Comparison of ENCODE assay signal across 1 cellular context in the genomic region with DNA sequence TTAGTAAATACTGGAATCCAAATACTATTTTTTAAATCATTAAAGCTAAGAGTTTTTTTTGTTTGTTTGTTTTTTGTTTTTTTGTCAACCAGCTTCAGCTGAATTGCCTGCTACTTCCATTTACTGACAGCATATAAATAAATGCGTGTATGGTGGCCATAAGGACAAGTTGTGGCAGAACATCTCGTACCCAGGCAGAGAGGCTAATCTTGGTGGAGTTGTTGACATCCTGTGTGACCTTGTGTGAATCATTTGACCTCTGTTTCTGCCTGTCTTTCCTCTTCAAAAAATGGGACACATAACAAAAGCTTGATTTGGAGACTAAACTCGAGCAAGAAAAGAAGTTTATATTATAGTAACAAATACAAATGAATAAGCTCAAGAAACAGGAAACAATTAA.
TF ChIP-seq lines count a peak whose summit lies in the region.

No MANE protein-coding gene starts in this region.

TF ChIP-seq in endothelial cell of umbilical vein, 7 proteins besides CTCF, POLR2A, EP300 and RAD21:
- TF ChIP-seq, protein P1, sequence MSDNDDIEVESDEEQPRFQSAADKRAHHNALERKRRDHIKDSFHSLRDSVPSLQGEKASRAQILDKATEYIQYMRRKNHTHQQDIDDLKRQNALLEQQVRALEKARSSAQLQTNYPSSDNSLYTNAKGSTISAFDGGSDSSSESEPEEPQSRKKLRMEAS (IDR thresholded peaks at IDR 0.05; ENCODE audit: insufficient read depth, insufficient read length), result no peak
- TF ChIP-seq MYC (IDR thresholded peaks at IDR 0.05; ENCODE audit: low read depth, low read length) (no peak), GATA2 (IDR thresholded peaks at IDR 0.05; ENCODE audit: insufficient read depth, insufficient read length, low read depth, low read length) (no peak), FOS (IDR thresholded peaks at IDR 0.05; ENCODE audit: borderline replicate concordance, insufficient read depth, low read length) (peak; percentile 64), JUN (IDR thresholded peaks at IDR 0.05; ENCODE audit: borderline replicate concordance, insufficient read depth, insufficient read length, low read depth) (no peak), POLR2AphosphoS5 (IDR thresholded peaks at IDR 0.05; ENCODE audit: insufficient read depth, low read depth, low read length) (peak; percentile 34), EZH2 (IDR thresholded peaks at IDR 0.05; ENCODE audit: borderline replicate concordance, low read depth, low read length, severe bottlenecking) (no peak)
